Comparison of ENCODE assay signal across 10 cellular contexts in the genomic region with DNA sequence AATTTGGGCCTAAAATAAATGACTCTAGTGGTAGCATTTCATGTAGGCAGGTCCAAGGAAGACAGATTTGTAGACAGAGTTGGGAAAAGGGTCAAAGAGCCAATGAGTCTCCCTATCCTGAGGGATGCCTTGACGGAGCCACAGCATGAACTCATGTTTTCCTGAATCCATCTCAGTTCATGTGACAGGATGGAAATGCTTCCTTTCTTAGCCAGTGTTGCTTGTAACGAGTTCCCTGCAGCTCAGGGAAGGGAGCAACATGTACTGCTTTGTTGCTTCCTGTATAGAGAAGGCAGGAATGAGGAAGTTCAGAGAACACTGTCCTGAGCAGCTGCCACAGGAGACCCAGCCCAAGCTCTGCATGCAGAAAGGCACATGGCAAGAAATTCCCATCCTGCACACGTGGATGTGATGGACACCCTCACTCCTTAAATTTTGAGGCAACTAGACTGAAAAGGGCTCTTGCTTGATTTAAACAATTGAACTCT. TPM values are rescaled to one million over a fixed set of nuclear protein-coding genes. Genes with fewer than 3 reads are reported as not detected.
DNase-seq lines count a peak whose midpoint lies in the region; ATAC-seq, FAIRE-seq and TF ChIP-seq lines count a peak whose summit lies in the region.
"Had no signal": no experiment of that assay in that cellular context is flagged by ENCODE, and none has a peak within 500 bp of the region (broad histone marks: within the 10 kb centered on the region; RNA-seq: fewer than 3 reads in every experiment).

No MANE protein-coding gene starts in this region.

- FAIRE-seq in HepG2 (lab: Jason Lieb, UNC): peak; percentile 75

- CTCF ChIA-PET in HepG2 (lab: Yijun Ruan, JAX; ENCODE audit: low intra/inter-chr PET ratio, low total read pairs): no interaction called here
- CTCF ChIA-PET in CD8-positive, alpha-beta memory T cell (lab: Charles Lee): interaction anchor here (3.3 kb wide), 1 partner anchor 21 kb away, joined by 12 read pairs; no protein-coding TSS in a partner anchor

- intact Hi-C loops in HepG2 (cut with micrococcal nuclease; ENCODE audit: unreplicated experiment): no loop called here
- intact Hi-C loops in thyroid gland (cut with DNase I): no loop called here

- TF ChIP-seq CTCF in Loucy (conservative IDR thresholded peaks at IDR 0.05; ENCODE audit: low read length) (no peak), brain (conservative IDR thresholded peaks at IDR 0.05) (no peak), HepG2 (CRISPR knock-in tag; IDR thresholded peaks at IDR 0.05) (no peak), thyroid gland (IDR thresholded peaks at IDR 0.05) (no peak)

- no peak overlapping the region for H3K4me2 ChIP-seq in Loucy (ENCODE audit: low read depth, low read length, poor library complexity, severe bottlenecking)
- no peak overlapping the region for H3K4me2 ChIP-seq in HepG2 (ENCODE audit: low read depth, low read length)

- peaks cover 19% of the 10 kb centered on the region for H3K4me1 ChIP-seq in Loucy (ENCODE audit: insufficient read depth, low read length, poor library complexity, severe bottlenecking)
- H3K4me1 ChIP-seq in HepG2 (ENCODE audit: insufficient read depth, low read length): peaks cover 44% of the 10 kb centered on the region
- H3K4me1 ChIP-seq in thyroid gland: peaks cover 14 to 44% of the 10 kb centered on the region in 2 donors
- peaks cover 9% of the 10 kb centered on the region for H3K4me1 ChIP-seq in CD8-positive, alpha-beta memory T cell (ENCODE audit: insufficient read depth, low read length)

- DNase-seq in HepG2 (ENCODE audit: low spot score) (peak; percentile 60), thyroid gland (peak in 1 of 2 donors; percentile 26), NCI-H1417 (lab: John Stamatoyannopoulos, UW) (no peak), NCI-H187 treated with DMSO at 0.1 percent for 48 hours (lab: John Stamatoyannopoulos, UW) (no peak), NCI-H2107 treated with DMSO at 0.1 percent for 48 hours (lab: John Stamatoyannopoulos, UW; ENCODE audit: unreplicated experiment) (no peak)
- DNase-seq in CD8-positive, alpha-beta memory T cell: no peak
- DNase-seq: activated CD8-positive, alpha-beta T cell treated with anti-CD3 and anti-CD28 coated beads for 36 hours; NCI-H1417 treated with DMSO at 0.1 percent for 48 hours had no signal

- TF ChIP-seq EP300 in HepG2 (IDR thresholded peaks at IDR 0.05; ENCODE audit: low read depth in 2 of 2, low read length in 2 of 2): no peak
- TF ChIP-seq EP300 in HepG2 (CRISPR knock-in tag; IDR thresholded peaks at IDR 0.05; ENCODE audit: borderline replicate concordance): no peak

- no peak overlapping the region for H3K4me3 Mint-ChIP-seq in brain
- no peak overlapping the region for H3K4me3 Mint-ChIP-seq in CD8-positive, alpha-beta memory T cell
- H3K4me3 Mint-ChIP-seq: activated CD8-positive, alpha-beta T cell treated with anti-CD3 and anti-CD28 coated beads for 36 hours had no signal

- peak; percentile 91 for ATAC-seq in HepG2
- ATAC-seq: activated CD8-positive, alpha-beta T cell treated with anti-CD3 and anti-CD28 coated beads for 36 hours had no signal

- TF ChIP-seq POLR2A in HepG2 (IDR thresholded peaks at IDR 0.05; ENCODE audit: insufficient read depth in 1 of 2, low read depth in 2 of 2, low read length in 2 of 2) (no peak), thyroid gland (IDR thresholded peaks at IDR 0.05) (no peak)

- H3K9me3 Mint-ChIP-seq in brain: no peaks in the 10 kb centered on the region
- no peaks in the 10 kb centered on the region for H3K9me3 Mint-ChIP-seq in CD8-positive, alpha-beta memory T cell
- H3K9me3 Mint-ChIP-seq: activated CD8-positive, alpha-beta T cell treated with anti-CD3 and anti-CD28 coated beads for 36 hours had no signal

- H3K4me3 ChIP-seq in Loucy (ENCODE audit: low read length, poor library complexity, severe bottlenecking): no peak overlapping the region
- no peak overlapping the region for H3K4me3 ChIP-seq in HepG2 (replicated peaks in 1 of 3; ENCODE audit: insufficient read depth in 1 of 3, low read depth in 2 of 3, low read length in 3 of 3)
- H3K4me3 ChIP-seq in thyroid gland (replicated peaks in 1 of 3): no peak overlapping the region
- H3K4me3 ChIP-seq in CD8-positive, alpha-beta memory T cell (ENCODE audit: low read length): no peak overlapping the region

- no peak overlapping the region for H3K9ac ChIP-seq in Loucy (ENCODE audit: low read depth, low read length, poor library complexity, severe bottlenecking)
- H3K9ac ChIP-seq in HepG2 (ENCODE audit: insufficient read depth, low read depth, low read length): no peak overlapping the region

- no peaks in the 10 kb centered on the region for H3K27me3 ChIP-seq in Loucy (ENCODE audit: insufficient read depth, low read length, poor library complexity, severe bottlenecking)
- no peaks in the 10 kb centered on the region for H3K27me3 ChIP-seq in HepG2 (ENCODE audit: control insufficient read depth in 1 of 2, insufficient read depth in 2 of 2, low read length in 2 of 2)
- H3K27me3 ChIP-seq in thyroid gland: no peaks in the 10 kb centered on the region
- no peaks in the 10 kb centered on the region for H3K27me3 ChIP-seq in CD8-positive, alpha-beta memory T cell (ENCODE audit: insufficient read depth, low read length, poor library complexity, severe bottlenecking)

- H3K27me3 Mint-ChIP-seq in brain: peaks cover 3% of the 10 kb centered on the region
- H3K27me3 Mint-ChIP-seq in CD8-positive, alpha-beta memory T cell: peaks cover 0 to 3% of the 10 kb centered on the region in 2 donors

- H3K36me3 Mint-ChIP-seq in brain: no peaks in the 10 kb centered on the region
- no peaks in the 10 kb centered on the region for H3K36me3 Mint-ChIP-seq in CD8-positive, alpha-beta memory T cell

- no TSS peak for BruUV-seq in HepG2 (replicated peaks; lab: Mats Ljungman, UMichigan)

- no peaks in the 10 kb centered on the region for H3K36me3 ChIP-seq in Loucy (ENCODE audit: insufficient read depth, low read length)
- no peaks in the 10 kb centered on the region for H3K36me3 ChIP-seq in HepG2 (replicated peaks in 1 of 2; ENCODE audit: control insufficient read depth in 1 of 2, insufficient read depth in 2 of 2, low read length in 2 of 2)
- H3K36me3 ChIP-seq in thyroid gland: no peaks in the 10 kb centered on the region
- H3K36me3 ChIP-seq in CD8-positive, alpha-beta memory T cell (ENCODE audit: insufficient read depth, low read length): no peaks in the 10 kb centered on the region

- H2AFZ ChIP-seq in Loucy (ENCODE audit: low read length) (peak overlapping the region; percentile 84), HepG2 (ENCODE audit: low read length) (peak overlapping the region; percentile 73)

- H3K79me2 ChIP-seq in Loucy (ENCODE audit: insufficient read depth, low read length) (no peaks in the 10 kb centered on the region), HepG2 (ENCODE audit: insufficient read depth, low read length) (no peaks in the 10 kb centered on the region)

- H4K20me1 ChIP-seq in Loucy (ENCODE audit: insufficient read depth, low read length, poor library complexity, severe bottlenecking) (no peaks in the 10 kb centered on the region), HepG2 (ENCODE audit: insufficient read depth, low read length) (no peaks in the 10 kb centered on the region)

- H3K9me2 ChIP-seq in Loucy (replicated peaks; ENCODE audit: low read depth, low read length): no peaks in the 10 kb centered on the region

- H3K27ac Mint-ChIP-seq in brain: peak overlapping the region in 3 of 5 experiments; percentile 27 to 84 (median 75)
- no peak overlapping the region for H3K27ac Mint-ChIP-seq in CD8-positive, alpha-beta memory T cell
- H3K27ac Mint-ChIP-seq: activated CD8-positive, alpha-beta T cell treated with anti-CD3 and anti-CD28 coated beads for 36 hours had no signal

- H3K4me1 Mint-ChIP-seq in brain: peaks cover 62% of the 10 kb centered on the region
- peaks cover 19 to 28% (median 21%) of the 10 kb centered on the region in 3 donors for H3K4me1 Mint-ChIP-seq in CD8-positive, alpha-beta memory T cell

- no peak for TF ChIP-seq RAD21 in HepG2 (CRISPR knock-in tag; IDR thresholded peaks at IDR 0.05)

- H3K27ac ChIP-seq in HepG2 (ENCODE audit: extremely low read length, insufficient read depth, low read length) (no peak overlapping the region), thyroid gland (peak overlapping the region; percentile 60 to 69 (median 69))
- H3K27ac ChIP-seq in CD8-positive, alpha-beta memory T cell (ENCODE audit: low read depth, low read length): no peak overlapping the region

- in situ Hi-C loops in HepG2 (cut with HindIII; ENCODE audit: extremely low pct_ligation_motif_present, low pct_unique_long_range_greater_than_20kb): no loop called here

- H3F3A ChIP-seq in Loucy (ENCODE audit: low read depth): no peaks in the 10 kb centered on the region

- POLR2A ChIA-PET in HepG2 (lab: Yijun Ruan, JAX): interaction anchor here (1.3 to 1.7 kb wide), 3 partner anchors 11 to 227 kb away, joined by 3 to 5 read pairs (median 4); a partner anchor contains a TSS
- POLR2A ChIA-PET in CD8-positive, alpha-beta memory T cell (lab: Charles Lee): no interaction called here

- WGBS in HepG2 (ENCODE audit: low lambda C conversion rate): 65% methylated on average over 3 of the region's 3 CpGs
- 55 to 63% methylated on average over 3 of the region's 3 CpGs for WGBS in thyroid gland, 2 donors

- no peaks in the 10 kb centered on the region for H3K9me3 ChIP-seq in Loucy (ENCODE audit: insufficient read depth, low read depth, low read length)
- H3K9me3 ChIP-seq in HepG2 (ENCODE audit: low read length): no peaks in the 10 kb centered on the region
- no peaks in the 10 kb centered on the region for H3K9me3 ChIP-seq in thyroid gland
- H3K9me3 ChIP-seq in CD8-positive, alpha-beta memory T cell (ENCODE audit: low read length): no peaks in the 10 kb centered on the region

RNA-seq across cellular contexts. Expression of a gene that starts 27.9 kb away (rescaled TPM):
- 1.8 TPM for polyA plus RNA-seq in brain (ENCODE audit: insufficient read depth, low read depth, low replicate concordance)
- 0.22 and 0.28 TPM in 2 replicates for total RNA-seq in HepG2 (2016; rRNA removed; fragmentation: Illumina TruSeq; extraction: Trizol)
- total RNA-seq in HepG2 (2016; cell fraction: cytosol; rRNA removed; fragmentation: Illumina TruSeq; extraction: Trizol; ENCODE audit: low read depth): 0.18 TPM in 1 of 2 replicates, not detected in the other
- total RNA-seq in HepG2 (2016; cell fraction: insoluble cytoplasmic fraction; rRNA removed; fragmentation: Illumina TruSeq; extraction: Trizol): 0.07 and 0.30 TPM in 2 replicates
- total RNA-seq in HepG2 (2016; cell fraction: membrane; rRNA removed; fragmentation: Illumina TruSeq; extraction: Trizol): 0.24 and 0.25 TPM in 2 replicates
- total RNA-seq in HepG2 (2016; cell fraction: nucleus; rRNA removed; fragmentation: Illumina TruSeq; extraction: Trizol): 0.40 TPM in 1 of 2 replicates, not detected in the other
- polyA plus RNA-seq in HepG2 (2011; rRNA removed): 0.30 and 0.50 TPM in 2 replicates
- polyA plus RNA-seq in HepG2 (2011; cell fraction: cytosol; rRNA removed): 0.20 and 0.33 TPM in 2 replicates
- 0.11 and 0.16 TPM in 2 replicates for polyA plus RNA-seq in HepG2 (2011; cell fraction: nucleus; rRNA removed)
- polyA plus RNA-seq in HepG2 (2012): 0.16 and 0.24 TPM in 2 replicates
- 0.19 and 0.25 TPM in 2 replicates for polyA plus RNA-seq in HepG2 (2016; cell fraction: cytosol; fragmentation: Illumina TruSeq; extraction: Trizol; ENCODE audit: low read depth)
- polyA plus RNA-seq in HepG2 (2016; cell fraction: insoluble cytoplasmic fraction; fragmentation: Illumina TruSeq; extraction: Trizol; ENCODE audit: low read depth): 0.12 and 0.22 TPM in 2 replicates
- 0.35 and 0.46 TPM in 2 replicates for polyA plus RNA-seq in HepG2 (2016; cell fraction: membrane; fragmentation: Illumina TruSeq; extraction: Trizol; ENCODE audit: low read depth)
- polyA plus RNA-seq in HepG2 (2016; cell fraction: nucleus; fragmentation: Illumina TruSeq; extraction: Trizol; ENCODE audit: insufficient read depth, low read depth): 0.25 and 0.76 TPM in 2 replicates
- polyA minus RNA-seq in HepG2 (2011; rRNA and poly(A)+ RNA removed; ENCODE audit: low replicate concordance): 0.21 and 0.32 TPM in 2 replicates
- 0.35 TPM in 1 of 2 replicates, not detected in the other for polyA minus RNA-seq in HepG2 (2011; cell fraction: cytosol; rRNA and poly(A)+ RNA removed)
- 0.25 and 0.52 TPM in 2 replicates for polyA minus RNA-seq in HepG2 (2011; cell fraction: nucleus; rRNA and poly(A)+ RNA removed)
- 1 to 10 TPM; 2.1 to 6.0 (median 4.8) TPM for total RNA-seq in thyroid gland
- under 1 TPM; 0.35 to 0.84 TPM for total RNA-seq in CD8-positive, alpha-beta memory T cell
- not detected for polyA plus RNA-seq in CD8-positive, alpha-beta memory T cell

Comparison
In these comparisons a context has a peak if more than half of its experiments do, and no peak if none do; other contexts are left out.
1. H3K27ac Mint-ChIP-seq: peak in brain (3 of 5); none in CD8-positive, alpha-beta memory T cell (0 of 8).
2. H3K27ac ChIP-seq: peak in thyroid gland (3 of 3); none in HepG2 (single experiment) and CD8-positive, alpha-beta memory T cell (single experiment).